ENCODE assay signal across 17 cellular contexts in the genomic region with DNA sequence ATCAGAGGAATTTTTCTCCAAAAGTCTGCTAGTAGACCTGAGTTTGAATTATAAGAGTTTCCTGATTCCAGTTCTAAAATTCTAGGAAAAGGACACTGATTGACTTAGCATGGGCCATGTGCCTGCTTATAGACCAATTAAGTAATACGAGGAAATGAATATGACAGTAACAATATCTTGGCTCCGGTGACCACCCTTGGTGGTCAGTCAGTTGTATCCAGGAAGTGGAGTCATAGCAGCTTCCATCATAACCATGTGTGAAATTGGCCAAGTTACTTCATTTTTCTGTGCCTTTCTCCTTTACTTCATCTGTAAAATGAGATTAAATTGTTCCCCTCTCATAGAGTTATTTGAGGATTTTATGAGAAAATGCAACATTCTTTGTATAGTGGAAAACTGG.
"Had no signal": no experiment of that assay in that cellular context is flagged by ENCODE, and none has a peak within 500 bp of the region (broad histone marks: within the 10 kb centered on the region; RNA-seq: fewer than 3 reads in every experiment).

No MANE protein-coding gene starts in this region.

- H3K36me3 Mint-ChIP-seq: activated CD4-positive, alpha-beta memory T cell treated with anti-CD3 and anti-CD28 coated beads for 36 hours; activated naive CD8-positive, alpha-beta T cell treated with anti-CD3 and anti-CD28 coated beads, Interleukin-2, amount 10 ng/mL, durations not matched to agents 7 days and 5 days; immature natural killer cell; WTC11 had no signal

- H3K4me3 Mint-ChIP-seq: activated CD4-positive, alpha-beta memory T cell treated with anti-CD3 and anti-CD28 coated beads for 36 hours; activated CD4-positive, alpha-beta T cell treated with anti-CD3 and anti-CD28 coated beads for 36 hours; activated naive CD8-positive, alpha-beta T cell treated with anti-CD3 and anti-CD28 coated beads, Interleukin-2, amount 10 ng/mL, durations not matched to agents 7 days and 5 days; activated T-helper 17 cell treated with anti-CD3 and anti-CD28 coated beads, Interleukin-2, amount 50 U/mL, for 72 hours; immature natural killer cell; stimulated activated naive B cell treated with anti-CD40 and anti-IgM and Interleukin-4, amounts not matched to agents 10 μg/mL and 1 μg/mL and 100 μg/mL, for 72 hours; WTC11 had no signal

- DNase-seq: activated CD4-positive, alpha-beta memory T cell treated with anti-CD3 and anti-CD28 coated beads for 36 hours; activated CD4-positive, alpha-beta T cell treated with anti-CD3 and anti-CD28 coated beads for 36 hours; activated naive CD4-positive, alpha-beta T cell treated with Interleukin-2 at 50 U/mL for 16 hours; activated naive CD8-positive, alpha-beta T cell treated with anti-CD3 and anti-CD28 coated beads, Interleukin-2, amount 10 ng/mL, durations not matched to agents 7 days and 5 days; activated T-cell treated with anti-CD3 and anti-CD28 coated beads, Interleukin-2, amount 50 U/mL, for 1 hour; amygdala; dorsolateral prefrontal cortex; gastrocnemius medialis; immature natural killer cell; mesenchymal stem cell; mucosa of descending colon; naive B cell; pancreas; stimulated activated naive B cell treated with anti-CD40 and anti-IgM and Interleukin-4, amounts not matched to agents 10 μg/mL and 1 μg/mL and 100 μg/mL, for 72 hours; SW 1271 had no signal

- ATAC-seq: activated CD4-positive, alpha-beta T cell treated with anti-CD3 and anti-CD28 coated beads for 36 hours; activated T-helper 17 cell treated with anti-CD3 and anti-CD28 coated beads, Interleukin-2, amount 50 U/mL, for 72 hours; gastrocnemius medialis; mucosa of descending colon; pancreas; stimulated activated naive B cell treated with anti-CD40 and anti-IgM and Interleukin-4, amounts not matched to agents 10 μg/mL and 1 μg/mL and 100 μg/mL, for 72 hours; WTC11 had no signal

- H3K27ac Mint-ChIP-seq: activated CD4-positive, alpha-beta memory T cell treated with anti-CD3 and anti-CD28 coated beads for 36 hours; activated CD4-positive, alpha-beta T cell treated with anti-CD3 and anti-CD28 coated beads for 36 hours; activated naive CD8-positive, alpha-beta T cell treated with anti-CD3 and anti-CD28 coated beads, Interleukin-2, amount 10 ng/mL, durations not matched to agents 7 days and 5 days; activated T-helper 17 cell treated with anti-CD3 and anti-CD28 coated beads, Interleukin-2, amount 50 U/mL, for 72 hours; stimulated activated naive B cell treated with anti-CD40 and anti-IgM and Interleukin-4, amounts not matched to agents 10 μg/mL and 1 μg/mL and 100 μg/mL, for 72 hours; WTC11 had no signal

- H3K27me3 Mint-ChIP-seq: activated T-helper 17 cell treated with anti-CD3 and anti-CD28 coated beads, Interleukin-2, amount 50 U/mL, for 72 hours; naive B cell; stimulated activated naive B cell treated with anti-CD40 and anti-IgM and Interleukin-4, amounts not matched to agents 10 μg/mL and 1 μg/mL and 100 μg/mL, for 72 hours had no signal

- H3K4me3 ChIP-seq: dorsolateral prefrontal cortex, gastrocnemius medialis, mucosa of descending colon, pancreas had no signal

- H3K9me3 Mint-ChIP-seq: activated T-helper 17 cell treated with anti-CD3 and anti-CD28 coated beads, Interleukin-2, amount 50 U/mL, for 72 hours; immature natural killer cell had no signal

- H3K4me1 Mint-ChIP-seq: activated CD4-positive, alpha-beta T cell treated with anti-CD3 and anti-CD28 coated beads for 36 hours; activated T-helper 17 cell treated with anti-CD3 and anti-CD28 coated beads, Interleukin-2, amount 50 U/mL, for 72 hours had no signal
